ENCODE assay signal across 14 cellular contexts in the genomic region with DNA sequence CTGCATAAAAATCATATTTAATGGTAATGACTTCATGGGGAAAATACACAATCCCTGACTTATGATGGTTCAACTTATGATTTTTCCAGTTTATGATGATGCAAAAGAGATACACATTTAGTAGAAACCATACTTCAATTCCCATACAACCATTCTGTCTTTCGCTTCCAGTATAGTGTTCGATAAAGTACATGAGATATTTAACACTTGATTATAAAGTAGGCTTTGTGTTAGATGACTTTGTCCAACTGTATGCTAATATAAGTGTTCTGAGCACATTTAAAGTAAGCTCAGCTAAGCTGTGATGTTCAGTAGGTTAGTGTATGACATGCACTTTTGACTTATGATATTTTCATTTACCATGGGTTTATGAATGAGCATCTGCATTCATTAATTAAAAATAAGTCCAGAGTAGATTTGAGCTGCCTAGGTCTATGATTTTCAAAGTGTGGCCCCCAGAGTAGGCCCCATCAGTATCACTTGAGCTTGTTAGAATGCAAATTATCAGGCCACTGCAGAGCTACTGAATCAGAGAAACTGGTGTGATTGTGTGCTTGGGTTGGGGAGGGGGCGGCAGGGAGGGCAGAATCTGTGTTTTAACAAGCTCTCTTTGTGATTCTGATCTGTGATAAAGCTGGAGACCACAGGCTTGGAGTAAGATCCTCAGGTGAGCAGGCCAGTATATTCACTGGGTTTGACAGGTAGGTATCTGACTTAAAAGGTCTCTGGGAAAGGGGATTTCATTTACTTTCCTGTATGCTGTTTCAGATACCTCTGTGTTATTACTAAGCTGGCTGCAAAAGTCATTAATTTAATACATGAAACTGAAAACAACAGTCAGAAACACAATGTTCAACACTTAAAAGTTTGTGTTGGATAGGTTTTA. TPM values are rescaled to one million over a fixed set of nuclear protein-coding genes. Genes with fewer than 3 reads are reported as not detected.
A peak's percentile ranks its signal among the peaks of the same experiment; 100 is the strongest.
DNase-seq lines count a peak whose midpoint lies in the region; ATAC-seq and TF ChIP-seq lines count a peak whose summit lies in the region.
"Had no signal": no experiment of that assay in that cellular context is flagged by ENCODE, and none has a peak within 500 bp of the region (broad histone marks: within the 10 kb centered on the region; RNA-seq: fewer than 3 reads in every experiment).

No MANE protein-coding gene starts in this region.

- H3K23ac ChIP-seq in IMR-90 (ENCODE audit: low read depth, low read length) = no peak overlapping the region

- no peak for TF ChIP-seq POLR2A in IMR-90 (IDR thresholded peaks at IDR 0.05; ENCODE audit: low read depth, low read length)

- H2BK5ac ChIP-seq in IMR-90 (ENCODE audit: low read depth, low read length, poor library complexity, severe bottlenecking) = no peak overlapping the region

- WGBS in IMR-90 (ENCODE audit: extremely low coverage in 2 of 2, insufficient read length in 1 of 2), 2 experiments = 50% methylated on average over 1 of the region's 3 CpGs; no CpG with 5 or more reads in 1 of the 2 experiments

- H3K9ac ChIP-seq in IMR-90 (ENCODE audit: low read depth, low read length) = no peak overlapping the region

- no peak for TF ChIP-seq CTCF in 22Rv1 (IDR thresholded peaks at IDR 0.05)
- TF ChIP-seq CTCF in IMR-90 (conservative IDR thresholded peaks at IDR 0.05; ENCODE audit: low read depth, low read length) = no peak

- H4K20me1 ChIP-seq in IMR-90 (ENCODE audit: insufficient read depth, low read length) = no peaks in the 10 kb centered on the region

- H3K4me2 ChIP-seq in IMR-90 (ENCODE audit: low read depth, low read length) = no peak overlapping the region

- no peak overlapping the region for H4K91ac ChIP-seq in IMR-90 (ENCODE audit: insufficient read depth, low read depth, low read length)

- no peak overlapping the region for H3K4ac ChIP-seq in IMR-90 (ENCODE audit: low read depth, low read length)

- H2BK120ac ChIP-seq in IMR-90 (ENCODE audit: low read depth, low read length) = no peak overlapping the region

- H3K27ac ChIP-seq in 22Rv1 (peak overlapping the region; percentile 45), IMR-90 (ENCODE audit: insufficient read depth, low read length) (no peak overlapping the region)
- H3K27ac ChIP-seq: neutrophil had no signal

- peaks cover 12 to 37% of the 10 kb centered on the region in 2 experiments for H3K79me1 ChIP-seq in IMR-90 (ENCODE audit: low read depth in 1 of 2, low read length in 2 of 2)

- ATAC-seq in GM19035 (IDR thresholded peaks at IDR 0.05; ENCODE audit: unreplicated experiment) = peak; percentile 58
- peak; percentile 60 for ATAC-seq in HG02759 (IDR thresholded peaks at IDR 0.05; ENCODE audit: unreplicated experiment)
- ATAC-seq in IMR-90 (ENCODE audit: low read depth) = no peak
- no peak for ATAC-seq in HG03045 (IDR thresholded peaks at IDR 0.05; ENCODE audit: unreplicated experiment)

- H2BK20ac ChIP-seq in IMR-90 (ENCODE audit: low read depth, low read length) = no peak overlapping the region

- H3K9me3 ChIP-seq in IMR-90 (ENCODE audit: control insufficient read depth, insufficient read depth, low read length) = peaks cover 2% of the 10 kb centered on the region; the same call in 1 of the 2 replicates
- H3K9me3 ChIP-seq: neutrophil had no signal

- POLR2A ChIA-PET in IMR-90 (lab: Charles Lee; ENCODE audit: unreplicated experiment) = no interaction called here

- 0 out of 2 replicates have a peak, but pooled peaks cover 2% of the 10 kb centered on the region for H3K36me3 ChIP-seq in IMR-90 (ENCODE audit: control insufficient read depth, insufficient read depth, low read length)
- H3K36me3 ChIP-seq: neutrophil had no signal

- H3K27me3 ChIP-seq in IMR-90 (ENCODE audit: control insufficient read depth, insufficient read depth, low read length) = no peaks in the 10 kb centered on the region
- H3K27me3 ChIP-seq: neutrophil had no signal

- no peak overlapping the region for H3K18ac ChIP-seq in IMR-90 (ENCODE audit: low read depth, low read length)

- H2AK5ac ChIP-seq in IMR-90 (ENCODE audit: low read depth, low read length) = no peak overlapping the region

- BruUV-seq in IMR-90 (replicated peaks; lab: Mats Ljungman, UMichigan) = no TSS peak

- 0 out of 2 replicates have a peak, but pooled peaks cover 2% of the 10 kb centered on the region for H3K4me1 ChIP-seq in IMR-90 (ENCODE audit: control insufficient read depth, insufficient read depth, low read length)

- H3K4me3 ChIP-seq in IMR-90 (ENCODE audit: insufficient read depth, low read depth, low read length) = no peak overlapping the region

- no peak for TF ChIP-seq RAD21 in IMR-90 (IDR thresholded peaks at IDR 0.05; ENCODE audit: low read length)

- dilution Hi-C loops in IMR-90 (cut with HindIII; ENCODE audit: low sequenced_read_pairs, unreplicated experiment) = no loop called here

- peak overlapping the region; percentile 14; the same call in 1 of the 2 replicates for H4K5ac ChIP-seq in IMR-90 (ENCODE audit: low read depth, low read length)

- no peak overlapping the region for H2AFZ ChIP-seq in IMR-90 (replicated peaks; ENCODE audit: low read length, poor library complexity)

- DNase-seq in IMR-90 (no peak), activated T-cell treated with anti-CD3 and anti-CD28 coated beads for 4 hours (no peak), AG08396 (ENCODE audit: low spot score) (no peak), iPS-NIHi7 (ENCODE audit: extremely low spot score) (no peak)
- DNase-seq: foreskin melanocyte, kidney glomerular epithelial cell, NCI-H2227 treated with DMSO at 0.1 percent for 48 hours, RPMI8226, T1000 had no signal

- intact Hi-C loops in IMR-90 (cut with micrococcal nuclease) = no loop called here

- in situ Hi-C loops in IMR-90 (cut with MboI; ENCODE audit: low sequenced_read_pairs) = no loop called here

- CTCF ChIA-PET in IMR-90 (lab: Yijun Ruan, JAX) = no interaction called here

- no peak overlapping the region for H2AK9ac ChIP-seq in IMR-90 (replicated peaks; ENCODE audit: low read depth, low read length, poor library complexity)

- H3K9me1 ChIP-seq in IMR-90 (ENCODE audit: insufficient read depth, low read length) = peaks cover 7% of the 10 kb centered on the region; the same call in 1 of the 2 replicates

- no peak overlapping the region for H4K8ac ChIP-seq in IMR-90 (ENCODE audit: low read depth in 2 of 2, low read length in 2 of 2)

- H3K14ac ChIP-seq in IMR-90 (replicated peaks; ENCODE audit: low read depth, low read length) = no peak overlapping the region

- H2BK15ac ChIP-seq in IMR-90 (ENCODE audit: low read depth, low read length) = no peak overlapping the region

- no peak overlapping the region for H3K56ac ChIP-seq in IMR-90 (ENCODE audit: extremely low read depth, insufficient read depth, low read length)

TF ChIP-seq in IMR-90, 13 proteins besides CTCF, POLR2A, EP300 and RAD21:
- TF ChIP-seq CEBPB (IDR thresholded peaks at IDR 0.05; ENCODE audit: low read depth, low read length) (no peak), SMC3 (IDR thresholded peaks at IDR 0.05; ENCODE audit: low read depth, low read length) (no peak), RCOR1 (IDR thresholded peaks at IDR 0.05; ENCODE audit: insufficient replicate concordance, low read length) (no peak), FOS (IDR thresholded peaks at IDR 0.05; ENCODE audit: low read depth, low read length) (no peak), MAFK (IDR thresholded peaks at IDR 0.05; ENCODE audit: low read depth, low read length) (no peak), MAZ (IDR thresholded peaks at IDR 0.05; ENCODE audit: borderline replicate concordance, low read depth, low read length) (no peak), BHLHE40 (IDR thresholded peaks at IDR 0.05; ENCODE audit: low read depth, low read length) (no peak), CHD1 (IDR thresholded peaks at IDR 0.05; ENCODE audit: low read depth, low read length) (no peak)
- TF ChIP-seq, protein P1, sequence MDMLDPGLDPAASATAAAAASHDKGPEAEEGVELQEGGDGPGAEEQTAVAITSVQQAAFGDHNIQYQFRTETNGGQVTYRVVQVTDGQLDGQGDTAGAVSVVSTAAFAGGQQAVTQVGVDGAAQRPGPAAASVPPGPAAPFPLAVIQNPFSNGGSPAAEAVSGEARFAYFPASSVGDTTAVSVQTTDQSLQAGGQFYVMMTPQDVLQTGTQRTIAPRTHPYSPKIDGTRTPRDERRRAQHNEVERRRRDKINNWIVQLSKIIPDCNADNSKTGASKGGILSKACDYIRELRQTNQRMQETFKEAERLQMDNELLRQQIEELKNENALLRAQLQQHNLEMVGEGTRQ (IDR thresholded peaks at IDR 0.05; ENCODE audit: low read depth, low read length) = no peak

RNA-seq across cellular contexts. Expression of a gene that starts 8.4 kb away (rescaled TPM):
- total RNA-seq in IMR-90 (2012; rRNA removed) = 90.3 and 135 TPM in 2 replicates
- 26.1 and 28.9 TPM in 2 replicates for polyA plus RNA-seq in IMR-90 (2012; rRNA removed)
- 15.2 and 42.0 TPM in 2 replicates for polyA plus RNA-seq in IMR-90 (2012; cell fraction: cytosol; rRNA removed)
- 19.7 and 67.8 TPM in 2 replicates for polyA plus RNA-seq in IMR-90 (2012; cell fraction: nucleus; rRNA removed; ENCODE audit: low replicate concordance)

RNA-seq across cellular contexts. Expression of a gene that starts 30.0 kb away (rescaled TPM):
- total RNA-seq in IMR-90 (2012; rRNA removed) = 12.5 and 29.4 TPM in 2 replicates
- polyA plus RNA-seq in IMR-90 (2012; rRNA removed) = 11.0 and 12.6 TPM in 2 replicates
- polyA plus RNA-seq in IMR-90 (2012; cell fraction: cytosol; rRNA removed) = 2.2 and 4.5 TPM in 2 replicates
- polyA plus RNA-seq in IMR-90 (2012; cell fraction: nucleus; rRNA removed; ENCODE audit: low replicate concordance) = 0.51 and 3.9 TPM in 2 replicates

Comparison
In these comparisons a context has a peak if more than half of its experiments do, and no peak if none do; other contexts are left out.
1. ATAC-seq: peak in GM19035 (single experiment) and HG02759 (single experiment); none in IMR-90 (single experiment) and HG03045 (single experiment).